In genomic region chr6:108895591-108895990, GRCh38 we compare ENCODE assay signal across 9 cellular contexts. TPM values are rescaled to one million over a fixed set of nuclear protein-coding genes. Genes with fewer than 3 reads are reported as not detected.
DNase-seq lines count a peak whose midpoint lies in the region; ATAC-seq and TF ChIP-seq lines count a peak whose summit lies in the region.
"Had no signal": no experiment of that assay in that cellular context is flagged by ENCODE, and none has a peak within 500 bp of the region (broad histone marks: within the 10 kb centered on the region; RNA-seq: fewer than 3 reads in every experiment).

No MANE protein-coding gene starts in this region.

- no peak overlapping the region for H3K4me3 ChIP-seq in gastrocnemius medialis
- H3K4me3 ChIP-seq: GM23338 had no signal

- intact Hi-C loops in gastrocnemius medialis (cut with DNase I; ENCODE audit: low total_unique reads), result loop anchor here (5.0 kb wide), 1 partner anchor 113 kb away; no protein-coding TSS in a partner anchor

- TF ChIP-seq POLR2A in gastrocnemius medialis (IDR thresholded peaks at IDR 0.05), result no peak

- no peaks in the 10 kb centered on the region for H3K27me3 ChIP-seq in gastrocnemius medialis

- H3K4me1 ChIP-seq in gastrocnemius medialis, result peaks cover 31 to 37% of the 10 kb centered on the region in 2 donors

- ATAC-seq in gastrocnemius medialis, result no peak
- ATAC-seq: GM23338 had no signal

- no peaks in the 10 kb centered on the region for H3K9me3 Mint-ChIP-seq in chondrocyte (ENCODE audit: low read depth)
- H3K9me3 Mint-ChIP-seq: GM23338 had no signal

- H3K36me3 ChIP-seq in gastrocnemius medialis, result no peaks in the 10 kb centered on the region

- H3K36me3 Mint-ChIP-seq in chondrocyte (ENCODE audit: low read depth), result peaks cover 2% of the 10 kb centered on the region

- peaks cover 25% of the 10 kb centered on the region for H3K4me1 Mint-ChIP-seq in chondrocyte (ENCODE audit: low read depth)

- peak overlapping the region; percentile 95 for H3K27ac Mint-ChIP-seq in chondrocyte (ENCODE audit: unreplicated experiment)
- H3K27ac Mint-ChIP-seq: GM23338 had no signal

- DNase-seq in ELR (ENCODE audit: low read depth) (peak; percentile 48), MV-4-11 (lab: John Stamatoyannopoulos, UW) (peak; percentile 62), chondrocyte (ENCODE audit: low spot score) (no peak), gastrocnemius medialis (no peak), HK-2 (ENCODE audit: unreplicated experiment) (no peak), SHP77 treated with DMSO at 0.1 percent for 48 hours (lab: John Stamatoyannopoulos, UW) (no peak)
- DNase-seq in stimulated activated naive CD4-positive, alpha-beta T cell (lab: John Stamatoyannopoulos, UW), result no peak
- DNase-seq: activated CD4-positive, alpha-beta T cell treated with anti-CD3 and anti-CD28 coated beads for 48 hours had no signal

- peak overlapping the region; percentile 55 to 75 (median 62) for H3K27ac ChIP-seq in gastrocnemius medialis

- no peaks in the 10 kb centered on the region for H3K9me3 ChIP-seq in gastrocnemius medialis

- TF ChIP-seq CTCF in chondrocyte (IDR thresholded peaks at IDR 0.05) (no peak), gastrocnemius medialis (IDR thresholded peaks at IDR 0.05 in 4 of 5, conservative IDR thresholded peaks at IDR 0.05 in 1 of 5) (no peak)

- in situ Hi-C loops in gastrocnemius medialis (cut with MboI; ENCODE audit: low sequenced_read_pairs in 4 of 4), result loop anchor here in 2 of 4 donors (10.0 kb wide), 2 partner anchors 51 to 351 kb away; partner anchors contain the start of gene ARMC2 (in 1 of the 2)

- H3K27me3 Mint-ChIP-seq in chondrocyte (ENCODE audit: low read depth), result no peaks in the 10 kb centered on the region

- H3K4me3 Mint-ChIP-seq in chondrocyte (ENCODE audit: unreplicated experiment), result no peak overlapping the region
- H3K4me3 Mint-ChIP-seq: GM23338 had no signal

RNA-seq across cellular contexts. Expression of gene ARMC2, which starts 47.4 kb away (rescaled TPM):
- total RNA-seq in chondrocyte (6.8 to 9.2 TPM (median 8.3 TPM) in 3 replicates), gastrocnemius medialis (1 to 10 TPM in 1 of 4 donors, under 1 TPM in 3; 0.20 to 1.8 (median 0.56) TPM)

Comparison
In these comparisons a context has a peak if more than half of its experiments do, and no peak if none do; other contexts are left out.
1. DNase-seq: peak in ELR (single experiment) and MV-4-11 (single experiment); none in chondrocyte (single experiment), gastrocnemius medialis (0 of 2), HK-2 (single experiment), SHP77 treated with DMSO at 0.1 percent for 48 hours (single experiment) and stimulated activated naive CD4-positive, alpha-beta T cell (0 of 6).